ENCODE assay signal across 25 cellular contexts in the genomic region with DNA sequence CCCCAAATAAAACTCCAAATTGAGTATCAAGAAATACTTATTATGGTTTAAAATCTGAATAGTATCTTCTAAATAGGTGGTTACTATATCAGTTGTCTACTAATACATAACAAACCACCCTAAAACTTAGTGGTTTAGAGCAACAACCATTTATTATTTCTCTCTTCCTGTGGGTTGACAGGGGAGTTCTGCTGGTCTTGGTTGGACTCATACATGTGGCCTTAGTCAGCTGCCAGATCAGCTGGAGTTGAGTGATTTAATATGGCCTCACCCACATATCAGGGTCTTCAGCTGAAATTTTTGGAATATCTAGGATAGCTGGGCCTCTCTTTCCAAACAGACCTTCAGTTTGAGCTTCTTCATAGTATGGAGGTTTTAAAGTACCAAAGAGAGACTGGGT.
DNase-seq lines count a peak whose midpoint lies in the region; ATAC-seq and TF ChIP-seq lines count a peak whose summit lies in the region.
"Had no signal": no experiment of that assay in that cellular context is flagged by ENCODE, and none has a peak within 500 bp of the region (broad histone marks: within the 10 kb centered on the region; RNA-seq: fewer than 3 reads in every experiment).

No MANE protein-coding gene starts in this region.

- DNase-seq in AG10803 (ENCODE audit: low read depth) = peak; percentile 86
- DNase-seq in HS-27A (ENCODE audit: low read depth) = peak; percentile 76
- DNase-seq in astrocyte of the spinal cord (ENCODE audit: low read depth, low spot score) = peak; percentile 41
- DNase-seq in kidney tubule cell (ENCODE audit: low spot score) = peak; percentile 75
- DNase-seq in NK-92 (lab: John Stamatoyannopoulos, UW; ENCODE audit: unreplicated experiment) = no peak
- no peak for DNase-seq in NCI-H1694 (lab: John Stamatoyannopoulos, UW)
- DNase-seq: activated CD4-positive, alpha-beta T cell treated with anti-CD3 and anti-CD28 coated beads, Interleukin-2, amount 50 U/mL, for 4 hours; activated naive CD4-positive, alpha-beta T cell; activated T-cell treated with anti-CD3 and anti-CD28 coated beads for 4 hours; aorta; colonic mucosa; gastrocnemius medialis; GF-D8; lower lobe of right lung; naive thymus-derived CD4-positive, alpha-beta T cell; NCI-H187; NCI-H446 treated with DMSO at 0.1 percent for 48 hours; ovary; Right ventricle myocardium superior; sigmoid colon; stimulated activated CD4-positive, alpha-beta T cell treated with anti-CD3 and anti-CD28 coated beads, Interleukin-2, amount 100 ng/mL, for 24 hours; stimulated activated naive CD8-positive, alpha-beta T cell treated with anti-CD3 and anti-CD28 coated beads, Interleukin-15, amount 100 ng/mL, for 72 hours; T-cell had no signal

- TF ChIP-seq CTCF in AG10803 (conservative IDR thresholded peaks at IDR 0.05; ENCODE audit: low read length) (no peak), astrocyte of the spinal cord (IDR thresholded peaks at IDR 0.05; ENCODE audit: low read depth, low read length) (no peak)

- no peak for ATAC-seq in GM18867 (IDR thresholded peaks at IDR 0.05; ENCODE audit: unreplicated experiment)
- no peak for ATAC-seq in HG02852 (IDR thresholded peaks at IDR 0.05; ENCODE audit: unreplicated experiment)
- ATAC-seq: gastrocnemius medialis; lower lobe of right lung; naive thymus-derived CD4-positive, alpha-beta T cell; stimulated activated naive CD8-positive, alpha-beta T cell treated with anti-CD3 and anti-CD28 coated beads, Interleukin-15, amount 100 ng/mL, for 72 hours; T-cell had no signal

- H3K4me3 ChIP-seq in AG10803 (ENCODE audit: low read length) = no peak overlapping the region
- H3K4me3 ChIP-seq in astrocyte of the spinal cord (ENCODE audit: low read depth, low read length) = no peak overlapping the region
- H3K4me3 ChIP-seq: colonic mucosa, gastrocnemius medialis, lower lobe of right lung, ovary, sigmoid colon had no signal

- in situ Hi-C loops in astrocyte of the spinal cord (cut with HindIII; ENCODE audit: low sequenced_read_pairs) = no loop called here

Comparison
In these comparisons a context has a peak if more than half of its experiments do, and no peak if none do; other contexts are left out.
1. DNase-seq: peak in AG10803 (single experiment), HS-27A (single experiment), astrocyte of the spinal cord (single experiment) and kidney tubule cell (single experiment); none in NK-92 (single experiment) and NCI-H1694 (single experiment).